Comparison of ENCODE assay signal across 9 cellular contexts in the genomic region with DNA sequence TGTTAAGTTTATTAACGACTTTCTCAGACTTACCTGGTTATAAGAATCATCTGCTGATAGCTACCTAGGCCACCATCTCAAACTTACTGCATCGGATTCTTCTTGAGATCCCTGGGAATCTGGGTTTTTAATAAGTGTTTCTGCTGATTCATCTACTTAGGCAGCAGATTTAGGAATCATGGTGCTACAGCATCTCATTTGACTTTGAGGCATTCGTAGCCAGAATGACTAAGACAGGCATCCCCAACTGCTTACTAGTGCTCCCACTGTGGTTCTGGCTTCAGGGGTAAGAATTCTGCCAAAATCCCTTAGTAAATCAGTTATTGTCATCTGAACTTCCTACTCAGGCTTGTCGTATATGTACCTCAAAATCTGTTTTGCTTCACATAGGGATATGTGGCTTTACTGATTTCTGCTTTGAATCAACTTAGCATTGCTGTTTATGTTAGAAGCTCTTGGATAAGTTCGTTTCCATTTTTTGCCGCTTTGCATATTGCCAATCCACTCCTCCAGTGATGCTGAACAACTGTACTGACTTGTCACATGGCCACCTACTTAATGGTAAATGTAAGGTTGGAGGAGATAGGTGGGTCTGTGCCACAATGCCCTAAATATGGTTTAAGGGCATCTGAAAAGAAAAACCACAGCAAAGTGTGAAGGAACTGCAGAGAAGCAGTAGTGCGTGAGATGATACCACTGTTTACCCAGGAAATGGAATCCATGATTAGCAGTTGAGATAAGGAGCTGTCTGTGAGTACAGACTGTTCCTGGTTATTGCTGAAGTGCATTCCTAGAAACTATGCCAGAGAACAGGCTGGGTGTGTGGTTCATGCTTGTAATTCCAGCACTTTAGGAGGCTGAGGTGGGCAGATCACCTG.
DNase-seq lines count a peak whose midpoint lies in the region; ATAC-seq and TF ChIP-seq lines count a peak whose summit lies in the region.
"Had no signal": no experiment of that assay in that cellular context is flagged by ENCODE, and none has a peak within 500 bp of the region (broad histone marks: within the 10 kb centered on the region; RNA-seq: fewer than 3 reads in every experiment).

No MANE protein-coding gene starts in this region.

- ATAC-seq in SK-N-SH treated with all-trans-retinoic acid at 6 μM for 48 hours (peak; percentile 74), foreskin keratinocyte (no peak), GM21360 (IDR thresholded peaks at IDR 0.05; ENCODE audit: unreplicated experiment) (no peak)

- peaks cover 12% of the 10 kb centered on the region for H3K4me1 Mint-ChIP-seq in activated T-cell treated with anti-CD3 and anti-CD28 coated beads, Interleukin-2, amount 50 U/mL, for 24 hours (ENCODE audit: low read depth)

- H3K27ac Mint-ChIP-seq in activated T-cell treated with anti-CD3 and anti-CD28 coated beads, Interleukin-2, amount 50 U/mL, for 24 hours: peak overlapping the region; percentile 23

- H3K4me3 Mint-ChIP-seq in activated T-cell treated with anti-CD3 and anti-CD28 coated beads, Interleukin-2, amount 50 U/mL, for 24 hours: no peak overlapping the region
- H3K4me3 Mint-ChIP-seq: IgD-negative memory B cell had no signal

- H3K9me3 Mint-ChIP-seq in activated T-cell treated with anti-CD3 and anti-CD28 coated beads, Interleukin-2, amount 50 U/mL, for 24 hours: no peaks in the 10 kb centered on the region
- H3K9me3 Mint-ChIP-seq: IgD-negative memory B cell had no signal

- no peaks in the 10 kb centered on the region for H3K4me1 ChIP-seq in foreskin keratinocyte

- H3K27me3 Mint-ChIP-seq in activated T-cell treated with anti-CD3 and anti-CD28 coated beads, Interleukin-2, amount 50 U/mL, for 24 hours: no peaks in the 10 kb centered on the region
- H3K27me3 Mint-ChIP-seq: IgD-negative memory B cell had no signal

- no peak overlapping the region for H3K27ac ChIP-seq in foreskin keratinocyte
- H3K27ac ChIP-seq in substantia nigra (ENCODE audit: low read depth, low read length, poor library complexity, severe bottlenecking): peak overlapping the region; percentile 19

- H3K27me3 ChIP-seq in foreskin keratinocyte: no peaks in the 10 kb centered on the region

- intact Hi-C loops in posterior vena cava (cut with DNase I): loop anchor here (10.0 kb wide), 2 partner anchors 280 to 300 kb away; no protein-coding TSS in a partner anchor

- DNase-seq in activated T-cell treated with anti-CD3 and anti-CD28 coated beads, Interleukin-2, amount 50 U/mL, for 24 hours: no peak
- DNase-seq in activated T-cell treated with anti-CD3 and anti-CD28 coated beads for 4 hours: no peak
- DNase-seq in foreskin keratinocyte: peak; percentile 10 to 47
- DNase-seq in substantia nigra (lab: John Stamatoyannopoulos, UW): no peak
- no peak for DNase-seq in NCI-H1694 (lab: John Stamatoyannopoulos, UW)
- no peak for DNase-seq in posterior vena cava (ENCODE audit: low spot score)

- peaks cover 79% of the 10 kb centered on the region for H3K36me3 Mint-ChIP-seq in activated T-cell treated with anti-CD3 and anti-CD28 coated beads, Interleukin-2, amount 50 U/mL, for 24 hours (ENCODE audit: low read depth)

- no peak for TF ChIP-seq CTCF in foreskin keratinocyte (conservative IDR thresholded peaks at IDR 0.05)

TF ChIP-seq in SK-N-SH treated with all-trans-retinoic acid at 6 μM for 48 hours, 23 proteins besides CTCF, POLR2A, EP300 and RAD21:
- peak; percentile 59; the same call in 1 of the 2 replicates for TF ChIP-seq ZFP3 (CRISPR knock-in tag; IDR thresholded peaks at IDR 0.05)
- 0 out of 2 replicates have a peak, but pooled peaks have one; percentile 19 for TF ChIP-seq TCF4 (CRISPR knock-in tag; IDR thresholded peaks at IDR 0.05; ENCODE audit: borderline replicate concordance)
- peak; percentile 81 for TF ChIP-seq ISL1 (CRISPR knock-in tag; IDR thresholded peaks at IDR 0.05)
- TF ChIP-seq ZFP30 (CRISPR knock-in tag; IDR thresholded peaks at IDR 0.05): no peak
- no peak for TF ChIP-seq ESRRG (CRISPR knock-in tag; IDR thresholded peaks at IDR 0.05)
- no peak for TF ChIP-seq ZNF70 (CRISPR knock-in tag; IDR thresholded peaks at IDR 0.05)
- no peak for TF ChIP-seq CREB5 (CRISPR knock-in tag; IDR thresholded peaks at IDR 0.05; ENCODE audit: low read depth)
TF ChIP-seq in SK-N-SH treated with all-trans-retinoic acid at 6 μM for 48 hours: peak in this region for 3.

Comparison
In these comparisons a context has a peak if more than half of its experiments do, and no peak if none do; other contexts are left out.
1. DNase-seq: peak in foreskin keratinocyte (2 of 2); none in activated T-cell treated with anti-CD3 and anti-CD28 coated beads, Interleukin-2, amount 50 U/mL, for 24 hours (single experiment), activated T-cell treated with anti-CD3 and anti-CD28 coated beads for 4 hours (single experiment), substantia nigra (0 of 49), NCI-H1694 (single experiment) and posterior vena cava (single experiment).